In genomic region chr14:101593411-101594181, GRCh38 we compare ENCODE assay signal across 1 cellular context.
TF ChIP-seq lines count a peak whose summit lies in the region.

No MANE protein-coding gene starts in this region.

TF ChIP-seq in HEK293, 187 proteins besides CTCF, POLR2A, EP300 and RAD21 (continued from another document):
- TF ChIP-seq, protein P1, sequence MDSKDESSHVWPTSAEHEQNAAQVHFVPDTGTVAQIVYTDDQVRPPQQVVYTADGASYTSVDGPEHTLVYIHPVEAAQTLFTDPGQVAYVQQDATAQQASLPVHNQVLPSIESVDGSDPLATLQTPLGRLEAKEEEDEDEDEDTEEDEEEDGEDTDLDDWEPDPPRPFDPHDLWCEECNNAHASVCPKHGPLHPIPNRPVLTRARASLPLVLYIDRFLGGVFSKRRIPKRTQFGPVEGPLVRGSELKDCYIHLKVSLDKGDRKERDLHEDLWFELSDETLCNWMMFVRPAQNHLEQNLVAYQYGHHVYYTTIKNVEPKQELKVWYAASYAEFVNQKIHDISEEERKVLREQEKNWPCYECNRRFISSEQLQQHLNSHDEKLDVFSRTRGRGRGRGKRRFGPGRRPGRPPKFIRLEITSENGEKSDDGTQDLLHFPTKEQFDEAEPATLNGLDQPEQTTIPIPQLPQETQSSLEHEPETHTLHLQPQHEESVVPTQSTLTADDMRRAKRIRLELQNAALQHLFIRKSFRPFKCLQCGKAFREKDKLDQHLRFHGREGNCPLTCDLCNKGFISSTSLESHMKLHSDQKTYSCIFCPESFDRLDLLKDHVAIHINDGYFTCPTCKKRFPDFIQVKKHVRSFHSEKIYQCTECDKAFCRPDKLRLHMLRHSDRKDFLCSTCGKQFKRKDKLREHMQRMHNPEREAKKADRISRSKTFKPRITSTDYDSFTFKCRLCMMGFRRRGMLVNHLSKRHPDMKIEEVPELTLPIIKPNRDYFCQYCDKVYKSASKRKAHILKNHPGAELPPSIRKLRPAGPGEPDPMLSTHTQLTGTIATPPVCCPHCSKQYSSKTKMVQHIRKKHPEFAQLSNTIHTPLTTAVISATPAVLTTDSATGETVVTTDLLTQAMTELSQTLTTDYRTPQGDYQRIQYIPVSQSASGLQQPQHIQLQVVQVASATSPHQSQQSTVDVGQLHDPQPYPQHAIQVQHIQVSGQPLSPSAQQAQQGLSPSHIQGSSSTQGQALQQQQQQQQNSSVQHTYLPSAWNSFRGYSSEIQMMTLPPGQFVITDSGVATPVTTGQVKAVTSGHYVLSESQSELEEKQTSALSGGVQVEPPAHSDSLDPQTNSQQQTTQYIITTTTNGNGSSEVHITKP (tag by site-specific recombination; IDR thresholded peaks at IDR 0.05), result peak; percentile 50; the same call in 1 of the 2 replicates
TF ChIP-seq in HEK293: peak in this region for 1.
